In genomic region chr6:30884521-30885480, GRCh38 we compare ENCODE assay signal across 8 cellular contexts. TPM values are rescaled to one million over a fixed set of nuclear protein-coding genes. Genes with fewer than 3 reads are reported as not detected.
DNase-seq lines count a peak whose midpoint lies in the region; ATAC-seq, FAIRE-seq and TF ChIP-seq lines count a peak whose summit lies in the region.

No MANE protein-coding gene starts in this region.

- TF ChIP-seq RAD21 in A549 (conservative IDR thresholded peaks at IDR 0.05 in 1 of 2, IDR thresholded peaks at IDR 0.05 in 1 of 2) = no peak; a peak in 1 of 5 replicates

- CTCF ChIA-PET in A549 (lab: Yijun Ruan, JAX) = interaction anchor here (0.5 to 3.7 kb wide), 12 partner anchors 26 to 494 kb away, joined by 3 to 25 read pairs (median 3); partner anchors contain the start of gene IER3

- no peaks in the 10 kb centered on the region for H3K9me3 ChIP-seq in A549

- TF ChIP-seq CTCF in A549 (IDR thresholded peaks at IDR 0.05) = no peak

- H3K4me1 ChIP-seq in A549 = peaks cover 40% of the 10 kb centered on the region

- POLR2A ChIA-PET in A549 (lab: Yijun Ruan, JAX) = interaction anchor here (0.5 to 2.0 kb wide), 7 partner anchors 23 to 206 kb away, joined by 3 to 10 read pairs (median 3); partner anchors contain the start of genes GTF2H4 and IER3

- 10% methylated on average over 7 of the region's 59 CpGs for WGBS in A549 (ENCODE audit: missing lambda C conversion rate)

- DNase-seq in A549 (ENCODE audit: low read depth in 1 of 2, low spot score in 1 of 2) (peak in 1 of 2 experiments; percentile 47), GM18507 (ENCODE audit: extremely low spot score, insufficient read length, low read depth) (no peak), RCC 7860 (ENCODE audit: low spot score) (peak; percentile 50), astrocyte of the hippocampus (ENCODE audit: low read depth, low spot score) (peak; percentile 78), retina (peak; percentile 74), DMS114 treated with DMSO at 0.1 percent for 48 hours (lab: John Stamatoyannopoulos, UW; ENCODE audit: unreplicated experiment) (no peak)

- H3K4me2 ChIP-seq in A549 = peak overlapping the region; percentile 74

- TF ChIP-seq EP300 in A549 (IDR thresholded peaks at IDR 0.05) = no peak

- no peak for FAIRE-seq in A549 (lab: Jason Lieb, UNC)
- peak; percentile 9 for FAIRE-seq in GM18507 (lab: Jason Lieb, UNC)
- no peak for FAIRE-seq in RCC 7860 (lab: Jason Lieb, UNC)

- H3K4me3 ChIP-seq in A549 (peak overlapping the region; percentile 98), iPS-11a (ENCODE audit: low read depth, low read length) (peak overlapping the region; percentile 62)

- peak overlapping the region; percentile 99 for H3K27ac ChIP-seq in A549

- peak; percentile 28 to 44; a peak in 5 of 6 replicates for ATAC-seq in A549
- ATAC-seq in GM18870 (IDR thresholded peaks at IDR 0.05; ENCODE audit: unreplicated experiment) = no peak

- no peak for TF ChIP-seq POLR2A in A549 (IDR thresholded peaks at IDR 0.05; ENCODE audit: low read length)

TF ChIP-seq in A549, 52 proteins besides CTCF, POLR2A, EP300 and RAD21:
- no peak for TF ChIP-seq KDM1A (IDR thresholded peaks at IDR 0.05; ENCODE audit: low read depth)
- TF ChIP-seq ELK1 (IDR thresholded peaks at IDR 0.05; ENCODE audit: low read depth, low read length) = no peak
- peak; percentile 16; the same call in 1 of the 2 replicates for TF ChIP-seq MAX (IDR thresholded peaks at IDR 0.05)

RNA-seq across cellular contexts. Expression of gene DDR1, which starts 0.5 kb away (rescaled TPM):
- polyA plus RNA-seq in A549 (2011; rRNA removed) = 19.8 and 25.8 TPM in 2 replicates
- 16.8 and 23.0 TPM in 2 replicates for polyA plus RNA-seq in A549 (2012; cell fraction: cytosol; rRNA removed)
- polyA plus RNA-seq in A549 (2012; cell fraction: nucleus; rRNA removed) = 39.3 and 40.0 TPM in 2 replicates
- polyA plus RNA-seq in A549 (2017; fragmentation: RNase III; extraction: RNeasy Plus Mini Kit Qiagen cat#74134 plus additional on column Dnase treatment) = 31.9 to 44.2 TPM (median 43.5 TPM) in 3 replicates
- polyA minus RNA-seq in A549 (2011; rRNA and poly(A)+ RNA removed) = 48.5 and 53.6 TPM in 2 replicates

RNA-seq across cellular contexts. Expression of gene GTF2H4, which starts 23.2 kb away (rescaled TPM):
- polyA plus RNA-seq in A549 (2011; rRNA removed) (19.7 and 24.8 TPM in 2 replicates), A549 (2017; fragmentation: RNase III; extraction: RNeasy Plus Mini Kit Qiagen cat#74134 plus additional on column Dnase treatment) (24.1 to 28.6 TPM (median 24.9 TPM) in 3 replicates)
- 18.4 and 23.2 TPM in 2 replicates for polyA plus RNA-seq in A549 (2012; cell fraction: cytosol; rRNA removed)
- 40.1 and 43.4 TPM in 2 replicates for polyA plus RNA-seq in A549 (2012; cell fraction: nucleus; rRNA removed)
- polyA minus RNA-seq in A549 (2011; rRNA and poly(A)+ RNA removed) = 12.5 and 15.0 TPM in 2 replicates

RNA-seq across cellular contexts. Expression of gene VARS2, which starts 29.2 kb away (rescaled TPM):
- 15.5 and 16.1 TPM in 2 replicates for polyA plus RNA-seq in A549 (2011; rRNA removed)
- polyA plus RNA-seq in A549 (2012; cell fraction: cytosol; rRNA removed) = 9.3 and 10.9 TPM in 2 replicates
- polyA plus RNA-seq in A549 (2012; cell fraction: nucleus; rRNA removed) = 45.6 and 48.3 TPM in 2 replicates
- polyA plus RNA-seq in A549 (2017; fragmentation: RNase III; extraction: RNeasy Plus Mini Kit Qiagen cat#74134 plus additional on column Dnase treatment) = 12.4 to 15.2 TPM (median 15.0 TPM) in 3 replicates
- 25.9 and 30.4 TPM in 2 replicates for polyA minus RNA-seq in A549 (2011; rRNA and poly(A)+ RNA removed)

RNA-seq across cellular contexts. Expression of gene SFTA2, which starts 47.2 kb away (rescaled TPM):
- polyA plus RNA-seq in A549 (2011; rRNA removed) = not detected in 2 replicates
- not detected in 2 replicates for polyA plus RNA-seq in A549 (2012; cell fraction: cytosol; rRNA removed)
- polyA plus RNA-seq in A549 (2012; cell fraction: nucleus; rRNA removed) = not detected in 2 replicates
- polyA plus RNA-seq in A549 (2017; fragmentation: RNase III; extraction: RNeasy Plus Mini Kit Qiagen cat#74134 plus additional on column Dnase treatment) = not detected in 3 replicates
- not detected in 2 replicates for polyA minus RNA-seq in A549 (2011; rRNA and poly(A)+ RNA removed)

RNA-seq across cellular contexts. Expression of gene MUCL3, which starts 56.0 kb away (rescaled TPM):
- 0.01 and 0.07 TPM in 2 replicates for polyA plus RNA-seq in A549 (2011; rRNA removed)
- polyA plus RNA-seq in A549 (2012; cell fraction: cytosol; rRNA removed) = 0.03 and 0.04 TPM in 2 replicates
- polyA plus RNA-seq in A549 (2012; cell fraction: nucleus; rRNA removed) = not detected in 2 replicates
- polyA plus RNA-seq in A549 (2017; fragmentation: RNase III; extraction: RNeasy Plus Mini Kit Qiagen cat#74134 plus additional on column Dnase treatment) = 0.03 to 0.08 TPM (median 0.04 TPM) in 3 replicates
- polyA minus RNA-seq in A549 (2011; rRNA and poly(A)+ RNA removed) = not detected in 2 replicates

Comparison
In these comparisons a context has a peak if more than half of its experiments do, and no peak if none do; other contexts are left out.
1. DNase-seq: peak in RCC 7860 (single experiment), astrocyte of the hippocampus (single experiment) and retina (single experiment); none in GM18507 (single experiment) and DMS114 treated with DMSO at 0.1 percent for 48 hours (single experiment).